In genomic region chr5:123449424-123449823, GRCh38 we compare ENCODE assay signal across 1 cellular context.
TF ChIP-seq lines count a peak whose summit lies in the region.

No MANE protein-coding gene starts in this region.

TF ChIP-seq in SK-N-SH treated with all-trans-retinoic acid at 6 μM for 48 hours, 23 proteins besides CTCF, POLR2A, EP300 and RAD21 (continued from another document):
- TF ChIP-seq CSDC2 (CRISPR knock-in tag; IDR thresholded peaks at IDR 0.05), result no peak
